ENCODE assay signal across 23 cellular contexts in the genomic region with DNA sequence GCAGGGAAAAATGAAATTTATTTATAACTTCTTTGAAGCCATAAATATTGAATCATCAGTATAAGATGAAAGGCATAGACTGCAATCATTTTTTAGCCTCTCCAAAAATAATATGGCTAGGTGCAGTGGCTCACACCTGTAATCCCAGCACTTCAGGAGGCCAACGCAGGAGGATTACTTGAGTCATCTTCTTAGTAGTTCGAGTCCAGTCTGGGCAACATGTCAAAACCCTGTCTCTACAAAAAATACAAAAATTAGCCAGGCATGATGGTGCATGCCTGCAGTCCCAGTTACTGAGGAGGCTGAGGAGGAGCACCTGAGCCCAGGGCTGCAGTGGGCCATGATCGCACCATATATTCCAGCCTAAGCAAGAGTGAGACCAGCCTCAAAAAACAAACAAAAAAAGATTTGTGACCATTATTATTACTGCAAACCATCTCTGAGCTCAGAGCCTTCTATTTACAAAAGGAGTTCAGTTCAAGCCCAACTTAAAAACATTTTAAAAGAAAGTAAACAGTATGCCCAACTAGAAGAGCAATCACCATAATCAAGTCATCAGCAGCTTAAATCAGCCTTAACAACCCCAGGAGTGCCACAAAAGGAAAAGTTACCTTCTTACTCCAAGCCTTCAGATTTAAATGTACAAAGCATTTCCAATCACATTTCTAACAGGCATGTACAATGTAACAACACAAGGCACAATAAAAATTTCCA. TPM values are rescaled to one million over a fixed set of nuclear protein-coding genes. Genes with fewer than 3 reads are reported as not detected.
"Had no signal": no experiment of that assay in that cellular context is flagged by ENCODE, and none has a peak within 500 bp of the region (broad histone marks: within the 10 kb centered on the region; RNA-seq: fewer than 3 reads in every experiment).

No MANE protein-coding gene starts in this region.

- DNase-seq: activated CD4-positive, alpha-beta memory T cell treated with anti-CD3 and anti-CD28 coated beads for 36 hours; activated CD4-positive, alpha-beta T cell treated with anti-CD3 and anti-CD28 coated beads for 48 hours; activated CD8-positive, alpha-beta memory T cell treated with anti-CD3 and anti-CD28 coated beads, Interleukin-2, amount 50 U/mL, for 4 hours; activated gamma-delta T cell; activated naive CD4-positive, alpha-beta T cell treated with anti-CD3 and anti-CD28 coated beads, Interleukin-2, amount 10 ng/mL, durations not matched to agents 7 days and 5 days; activated naive CD8-positive, alpha-beta T cell treated with anti-CD3 and anti-CD28 coated beads, Interleukin-2, amount 10 ng/mL, durations not matched to agents 7 days and 5 days; activated T-cell treated with anti-CD3 and anti-CD28 coated beads, Interleukin-2, amount 50 U/mL, for 24 hours; caudate nucleus; esophagus squamous epithelium; left ventricle myocardium inferior; naive B cell; pancreas; psoas muscle; stimulated activated CD4-positive, alpha-beta T cell treated with anti-CD3 and anti-CD28 coated beads, Interleukin-4, amount 100 ng/mL, for 1 hour; stimulated activated naive CD8-positive, alpha-beta T cell treated with anti-CD3 and anti-CD28 coated beads, Interleukin-15, Interleukin-2, amounts not matched to agents 100 U/mL and 50 U/mL, for 24 hours; SW 1271; T-helper 9 cell had no signal

- FAIRE-seq: endothelial cell of umbilical vein, urothelium cell line had no signal

- ATAC-seq: activated CD4-positive, CD25-positive, alpha-beta regulatory T cell treated with anti-CD3 and anti-CD28 coated beads, Interleukin-2, amount 50 U/mL, for 24 hours; pancreas; psoas muscle; stimulated activated naive CD8-positive, alpha-beta T cell treated with anti-CD3 and anti-CD28 coated beads, Interleukin-15, Interleukin-2, amounts not matched to agents 100 U/mL and 50 U/mL, for 24 hours had no signal

RNA-seq across cellular contexts. Expression of a gene that starts 37.5 kb away (rescaled TPM):
- total RNA-seq: activated CD4-positive, alpha-beta memory T cell treated with anti-CD3 and anti-CD28 coated beads for 36 hours; ascending aorta; left ventricle myocardium inferior; mesenteric fat pad; psoas muscle; right atrium auricular region had no signal
